ENCODE assay signal across 1 cellular context in the genomic region with DNA sequence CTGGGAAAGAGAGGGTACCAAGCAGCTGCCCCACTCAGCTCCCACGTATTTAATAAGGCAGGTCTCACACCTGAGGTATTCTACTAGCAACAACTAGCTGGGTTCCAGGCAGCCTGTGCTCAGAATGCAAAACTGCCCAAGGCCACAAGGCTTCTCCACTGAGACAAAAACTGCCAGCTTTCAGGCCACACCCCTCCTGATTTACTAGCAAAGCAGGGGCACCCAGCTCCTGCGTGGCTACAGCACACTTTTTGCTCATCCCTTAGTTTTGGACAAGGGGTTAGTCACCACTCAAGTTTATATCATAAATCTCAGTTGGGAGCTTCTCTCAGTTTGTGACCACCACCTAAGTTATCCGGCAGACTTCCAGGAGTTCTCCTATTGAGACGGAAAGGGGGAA.
TF ChIP-seq lines count a peak whose summit lies in the region.

No MANE protein-coding gene starts in this region.

TF ChIP-seq in GM23338, 12 proteins besides CTCF, POLR2A, EP300 and RAD21 (continued from another document):
- TF ChIP-seq, protein P1, sequence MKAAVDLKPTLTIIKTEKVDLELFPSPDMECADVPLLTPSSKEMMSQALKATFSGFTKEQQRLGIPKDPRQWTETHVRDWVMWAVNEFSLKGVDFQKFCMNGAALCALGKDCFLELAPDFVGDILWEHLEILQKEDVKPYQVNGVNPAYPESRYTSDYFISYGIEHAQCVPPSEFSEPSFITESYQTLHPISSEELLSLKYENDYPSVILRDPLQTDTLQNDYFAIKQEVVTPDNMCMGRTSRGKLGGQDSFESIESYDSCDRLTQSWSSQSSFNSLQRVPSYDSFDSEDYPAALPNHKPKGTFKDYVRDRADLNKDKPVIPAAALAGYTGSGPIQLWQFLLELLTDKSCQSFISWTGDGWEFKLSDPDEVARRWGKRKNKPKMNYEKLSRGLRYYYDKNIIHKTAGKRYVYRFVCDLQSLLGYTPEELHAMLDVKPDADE (IDR thresholded peaks at IDR 0.05): no peak
- TF ChIP-seq CREB1 (CRISPR knock-in tag; IDR thresholded peaks at IDR 0.05; ENCODE audit: low read depth): no peak
- TF ChIP-seq, protein P2, sequence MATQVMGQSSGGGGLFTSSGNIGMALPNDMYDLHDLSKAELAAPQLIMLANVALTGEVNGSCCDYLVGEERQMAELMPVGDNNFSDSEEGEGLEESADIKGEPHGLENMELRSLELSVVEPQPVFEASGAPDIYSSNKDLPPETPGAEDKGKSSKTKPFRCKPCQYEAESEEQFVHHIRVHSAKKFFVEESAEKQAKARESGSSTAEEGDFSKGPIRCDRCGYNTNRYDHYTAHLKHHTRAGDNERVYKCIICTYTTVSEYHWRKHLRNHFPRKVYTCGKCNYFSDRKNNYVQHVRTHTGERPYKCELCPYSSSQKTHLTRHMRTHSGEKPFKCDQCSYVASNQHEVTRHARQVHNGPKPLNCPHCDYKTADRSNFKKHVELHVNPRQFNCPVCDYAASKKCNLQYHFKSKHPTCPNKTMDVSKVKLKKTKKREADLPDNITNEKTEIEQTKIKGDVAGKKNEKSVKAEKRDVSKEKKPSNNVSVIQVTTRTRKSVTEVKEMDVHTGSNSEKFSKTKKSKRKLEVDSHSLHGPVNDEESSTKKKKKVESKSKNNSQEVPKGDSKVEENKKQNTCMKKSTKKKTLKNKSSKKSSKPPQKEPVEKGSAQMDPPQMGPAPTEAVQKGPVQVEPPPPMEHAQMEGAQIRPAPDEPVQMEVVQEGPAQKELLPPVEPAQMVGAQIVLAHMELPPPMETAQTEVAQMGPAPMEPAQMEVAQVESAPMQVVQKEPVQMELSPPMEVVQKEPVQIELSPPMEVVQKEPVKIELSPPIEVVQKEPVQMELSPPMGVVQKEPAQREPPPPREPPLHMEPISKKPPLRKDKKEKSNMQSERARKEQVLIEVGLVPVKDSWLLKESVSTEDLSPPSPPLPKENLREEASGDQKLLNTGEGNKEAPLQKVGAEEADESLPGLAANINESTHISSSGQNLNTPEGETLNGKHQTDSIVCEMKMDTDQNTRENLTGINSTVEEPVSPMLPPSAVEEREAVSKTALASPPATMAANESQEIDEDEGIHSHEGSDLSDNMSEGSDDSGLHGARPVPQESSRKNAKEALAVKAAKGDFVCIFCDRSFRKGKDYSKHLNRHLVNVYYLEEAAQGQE (IDR thresholded peaks at IDR 0.05; ENCODE audit: unreplicated experiment): no peak
- TF ChIP-seq NANOG (IDR thresholded peaks at IDR 0.05; ENCODE audit: borderline replicate concordance): no peak
- TF ChIP-seq ZNF114 (CRISPR knock-in tag; IDR thresholded peaks at IDR 0.05): no peak
- TF ChIP-seq STAT1 (IDR thresholded peaks at IDR 0.05; ENCODE audit: unreplicated experiment): no peak
